30 cellular contexts compared by ENCODE assay signal in genomic region chr9:101307041-101307440, GRCh38.
DNase-seq lines count a peak whose midpoint lies in the region; ATAC-seq, FAIRE-seq and TF ChIP-seq lines count a peak whose summit lies in the region.
"Had no signal": no experiment of that assay in that cellular context is flagged by ENCODE, and none has a peak within 500 bp of the region (broad histone marks: within the 10 kb centered on the region; RNA-seq: fewer than 3 reads in every experiment).

No MANE protein-coding gene starts in this region.

- H3K4me1 ChIP-seq in keratinocyte (ENCODE audit: control insufficient read depth, extremely low read depth, insufficient read depth, low read length), result peaks cover 16% of the 10 kb centered on the region
- H3K4me1 ChIP-seq in trophoblast cell (ENCODE audit: control insufficient read depth in 1 of 2, insufficient read depth in 2 of 2, low read length in 2 of 2), result no peaks in the 10 kb centered on the region
- H3K4me1 ChIP-seq: colonic mucosa, tibial artery had no signal

- no peak overlapping the region for H2BK120ac ChIP-seq in trophoblast cell (ENCODE audit: insufficient read depth, low read length, poor library complexity)

- no peaks in the 10 kb centered on the region for H3K79me2 ChIP-seq in keratinocyte (ENCODE audit: control insufficient read depth, insufficient read depth, low read length)
- H3K79me2 ChIP-seq in trophoblast cell (ENCODE audit: control insufficient read depth, insufficient read depth, low read length, poor library complexity), result no peaks in the 10 kb centered on the region
- H3K79me2 ChIP-seq: hepatocyte had no signal

- no peak overlapping the region for H3K14ac ChIP-seq in trophoblast cell (ENCODE audit: low read length)

- H2AK5ac ChIP-seq in trophoblast cell (ENCODE audit: low read length), result no peak overlapping the region

- no peaks in the 10 kb centered on the region for H3K79me1 ChIP-seq in trophoblast cell (ENCODE audit: low read length)

- H4K20me1 ChIP-seq in keratinocyte (ENCODE audit: control insufficient read depth, extremely low read depth, insufficient read depth, low read length), result no peaks in the 10 kb centered on the region

- H3K4ac ChIP-seq in trophoblast cell (ENCODE audit: low read depth, low read length), result no peak overlapping the region

- H3K4me2 ChIP-seq in keratinocyte (ENCODE audit: control insufficient read depth, extremely low read depth, insufficient read depth, low read depth, low read length) (peak overlapping the region; percentile 39), trophoblast cell (ENCODE audit: low read length) (no peak overlapping the region)
- H3K4me2 ChIP-seq: hepatocyte, KMS-11 had no signal

- no CpG with 5 or more reads among the region's 4 CpGs for WGBS in trophoblast cell (ENCODE audit: extremely low coverage, insufficient coverage, insufficient read length)

- H3K9ac ChIP-seq in keratinocyte (ENCODE audit: control insufficient read depth, extremely low read depth, insufficient read depth, low read length), result no peak overlapping the region
- H3K9ac ChIP-seq in trophoblast cell (ENCODE audit: low read length), result no peak overlapping the region
- H3K9ac ChIP-seq: KMS-11 had no signal

- peak; percentile 15 for DNase-seq in NCI-H748 (lab: John Stamatoyannopoulos, UW; ENCODE audit: unreplicated experiment)
- no peak for DNase-seq in NCI-H748 treated with DMSO at 0.1 percent for 48 hours (lab: John Stamatoyannopoulos, UW)
- peak; percentile 4 for DNase-seq in RPMI7951 (ENCODE audit: low read depth)
- no peak for DNase-seq in keratinocyte (ENCODE audit: low read depth, low spot score)
- no peak for DNase-seq in trophoblast cell
- DNase-seq in NCI-H2171 (lab: John Stamatoyannopoulos, UW), result no peak
- no peak for DNase-seq in germinal center (ENCODE audit: low spot score)
- DNase-seq: activated CD4-positive, alpha-beta T cell treated with anti-CD3 and anti-CD28 coated beads for 48 hours; activated naive CD4-positive, alpha-beta T cell; activated T-cell treated with anti-CD3 and anti-CD28 coated beads, Interleukin-2, amount 50 U/mL, for 48 hours; AML-193; colonic mucosa; DND-41; effector memory CD8-positive, alpha-beta T cell; esophagus squamous epithelium; H7; immature natural killer cell; mucosa of descending colon; NCI-H1930; NCI-H526; stimulated activated naive CD8-positive, alpha-beta T cell treated with anti-CD3 and anti-CD28 coated beads, Interleukin-15, Interleukin-2, amounts not matched to agents 100 U/mL and 50 U/mL, for 24 hours; tibial artery had no signal

- no peak overlapping the region for H3K23ac ChIP-seq in trophoblast cell (ENCODE audit: low read length)

- no peak for ATAC-seq in GM21528 (IDR thresholded peaks at IDR 0.05; ENCODE audit: low FRiP score, unreplicated experiment)
- ATAC-seq: effector memory CD8-positive, alpha-beta T cell; GM12878; mucosa of descending colon; sciatic nerve; stimulated activated naive CD8-positive, alpha-beta T cell treated with anti-CD3 and anti-CD28 coated beads, Interleukin-15, Interleukin-2, amounts not matched to agents 100 U/mL and 50 U/mL, for 24 hours had no signal

- no peaks in the 10 kb centered on the region for H3K9me3 ChIP-seq in keratinocyte (ENCODE audit: control insufficient read depth, low read depth, low read length)
- H3K9me3 ChIP-seq in trophoblast cell (ENCODE audit: insufficient read depth, low read depth, low read length), result no peaks in the 10 kb centered on the region
- H3K9me3 ChIP-seq: colonic mucosa, esophagus squamous epithelium, mucosa of descending colon, tibial artery had no signal

- no peak for TF ChIP-seq CTCF in keratinocyte (optimal IDR thresholded peaks at IDR 0.05 in 1 of 3, IDR thresholded peaks at IDR 0.05 in 1 of 3, conservative IDR thresholded peaks at IDR 0.05 in 1 of 3; ENCODE audit: extremely low read depth in 1 of 3, insufficient read depth in 2 of 3, low read length in 3 of 3)

- H4K8ac ChIP-seq in trophoblast cell (ENCODE audit: low read depth, low read length), result no peak overlapping the region

- FAIRE-seq in keratinocyte (lab: Jason Lieb, UNC), result peak; percentile 34
- FAIRE-seq: bronchial epithelial cell, frontal cortex, GM12878 had no signal

- H3K4me3 ChIP-seq in keratinocyte (ENCODE audit: control insufficient read depth in 2 of 3, extremely low read depth in 1 of 3, insufficient read depth in 2 of 3, low read depth in 1 of 3, low read length in 3 of 3) (peak overlapping the region in 1 of 3 experiments; percentile 41), trophoblast cell (ENCODE audit: low read depth, low read length) (no peak overlapping the region)
- H3K4me3 ChIP-seq: colonic mucosa, esophagus squamous epithelium, GM12878, hepatocyte, mucosa of descending colon, tibial artery had no signal

- H3K36me3 ChIP-seq in keratinocyte (ENCODE audit: control insufficient read depth in 2 of 2, extremely low read depth in 1 of 2, insufficient read depth in 2 of 2, low read length in 2 of 2) (no peaks in the 10 kb centered on the region), trophoblast cell (ENCODE audit: control insufficient read depth in 1 of 2, insufficient read depth in 2 of 2, low read length in 2 of 2) (no peaks in the 10 kb centered on the region)
- H3K36me3 ChIP-seq: colonic mucosa, esophagus squamous epithelium, tibial artery had no signal

- H2AFZ ChIP-seq in keratinocyte (ENCODE audit: control insufficient read depth, low read length) (no peak overlapping the region), trophoblast cell (ENCODE audit: insufficient read depth, low read length, poor library complexity) (no peak overlapping the region)
- H2AFZ ChIP-seq: hepatocyte had no signal

- dilution Hi-C loops in keratinocyte (cut with MboI; ENCODE audit: extremely low pct_ligation_motif_present, low sequenced_read_pairs), result no loop called here

- H3K27me3 ChIP-seq in keratinocyte (ENCODE audit: control insufficient read depth, extremely low read depth, insufficient read depth, low read length), result no peaks in the 10 kb centered on the region
- no peaks in the 10 kb centered on the region for H3K27me3 ChIP-seq in trophoblast cell (ENCODE audit: insufficient read depth, low read length)
- H3K27me3 ChIP-seq: colonic mucosa, hepatocyte had no signal

- H3K9me1 ChIP-seq in keratinocyte (ENCODE audit: control insufficient read depth, extremely low read depth, insufficient read depth, low read length), result no peaks in the 10 kb centered on the region

- no peak overlapping the region for H2BK5ac ChIP-seq in trophoblast cell (ENCODE audit: low read depth, low read length, poor library complexity)

- H3K18ac ChIP-seq in trophoblast cell (ENCODE audit: low read length), result no peak overlapping the region

- H4K91ac ChIP-seq in trophoblast cell (ENCODE audit: low read depth, low read length), result no peak overlapping the region

- no peak overlapping the region for H4K12ac ChIP-seq in trophoblast cell (ENCODE audit: low read depth, low read length)

- H2BK12ac ChIP-seq in trophoblast cell (ENCODE audit: low read length), result no peak overlapping the region

- no peak overlapping the region for H3K27ac ChIP-seq in keratinocyte (ENCODE audit: control insufficient read depth, insufficient read depth, low read length)
- H3K27ac ChIP-seq in trophoblast cell (ENCODE audit: low read depth, low read length), result no peak overlapping the region
- H3K27ac ChIP-seq: colonic mucosa, hepatocyte, KMS-11, tibial artery, VCaP had no signal

Comparison
In these comparisons a context has a peak if more than half of its experiments do, and no peak if none do; other contexts are left out.
1. DNase-seq: peak in NCI-H748 (single experiment) and RPMI7951 (single experiment); none in NCI-H748 treated with DMSO at 0.1 percent for 48 hours (single experiment), keratinocyte (single experiment), trophoblast cell (0 of 2), NCI-H2171 (single experiment) and germinal center (single experiment).